ENCODE assay signal across 2 cellular contexts in the genomic region with DNA sequence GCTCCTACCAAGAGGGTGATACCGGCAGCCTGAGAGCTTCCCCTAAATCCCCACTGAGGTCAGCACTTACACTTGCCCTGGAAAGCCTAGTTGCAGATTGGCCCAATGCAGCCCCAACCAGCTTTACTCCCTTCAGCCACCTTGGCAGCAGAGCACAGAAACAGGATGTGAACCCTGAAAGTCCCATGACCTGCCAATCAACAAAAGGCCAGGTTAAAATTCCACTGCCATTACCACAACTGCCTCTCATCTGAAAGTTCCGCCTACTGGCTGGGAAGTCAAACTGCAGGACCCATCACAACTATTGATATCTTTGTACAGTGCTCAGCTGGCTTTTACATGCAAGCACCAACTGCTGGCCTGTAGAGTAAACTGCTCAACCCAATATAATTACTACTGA.
TF ChIP-seq lines count a peak whose summit lies in the region.

No MANE protein-coding gene starts in this region.

TF ChIP-seq in HCT116, 20 proteins besides CTCF, POLR2A, EP300 and RAD21 (continued from another document):
- no peak for TF ChIP-seq JUND (IDR thresholded peaks at IDR 0.05)
- no peak for TF ChIP-seq SRF (IDR thresholded peaks at IDR 0.05; ENCODE audit: low read depth)
- no peak for TF ChIP-seq EZH2 (IDR thresholded peaks at IDR 0.05)
- TF ChIP-seq FOSL1 (IDR thresholded peaks at IDR 0.05; ENCODE audit: low read depth) = no peak
- TF ChIP-seq CEBPB (IDR thresholded peaks at IDR 0.05; ENCODE audit: low read depth) = no peak
- no peak for TF ChIP-seq TCF7L2 (IDR thresholded peaks at IDR 0.05; ENCODE audit: borderline replicate concordance, extremely low read depth, insufficient read depth, insufficient read length)
- no peak for TF ChIP-seq ZNF274 (IDR thresholded peaks at IDR 0.05; ENCODE audit: low read depth, low read length)
- TF ChIP-seq YY1 (IDR thresholded peaks at IDR 0.05; ENCODE audit: extremely low read depth, insufficient replicate concordance, low read depth, low read length) = no peak

TF ChIP-seq in HepG2, 621 proteins besides CTCF, POLR2A, EP300 and RAD21 (continued from another document):
- TF ChIP-seq, protein P1, sequence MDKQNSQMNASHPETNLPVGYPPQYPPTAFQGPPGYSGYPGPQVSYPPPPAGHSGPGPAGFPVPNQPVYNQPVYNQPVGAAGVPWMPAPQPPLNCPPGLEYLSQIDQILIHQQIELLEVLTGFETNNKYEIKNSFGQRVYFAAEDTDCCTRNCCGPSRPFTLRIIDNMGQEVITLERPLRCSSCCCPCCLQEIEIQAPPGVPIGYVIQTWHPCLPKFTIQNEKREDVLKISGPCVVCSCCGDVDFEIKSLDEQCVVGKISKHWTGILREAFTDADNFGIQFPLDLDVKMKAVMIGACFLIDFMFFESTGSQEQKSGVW (CRISPR knock-in tag; IDR thresholded peaks at IDR 0.05; ENCODE audit: borderline replicate concordance) = no peak
- TF ChIP-seq ZNF761 (CRISPR knock-in tag; conservative IDR thresholded peaks at IDR 0.05) = no peak
- TF ChIP-seq ZNF441 (CRISPR knock-in tag; IDR thresholded peaks at IDR 0.05; ENCODE audit: borderline replicate concordance) = no peak
- no peak for TF ChIP-seq ZNF792 (CRISPR knock-in tag; IDR thresholded peaks at IDR 0.05)
- TF ChIP-seq, protein P2, sequence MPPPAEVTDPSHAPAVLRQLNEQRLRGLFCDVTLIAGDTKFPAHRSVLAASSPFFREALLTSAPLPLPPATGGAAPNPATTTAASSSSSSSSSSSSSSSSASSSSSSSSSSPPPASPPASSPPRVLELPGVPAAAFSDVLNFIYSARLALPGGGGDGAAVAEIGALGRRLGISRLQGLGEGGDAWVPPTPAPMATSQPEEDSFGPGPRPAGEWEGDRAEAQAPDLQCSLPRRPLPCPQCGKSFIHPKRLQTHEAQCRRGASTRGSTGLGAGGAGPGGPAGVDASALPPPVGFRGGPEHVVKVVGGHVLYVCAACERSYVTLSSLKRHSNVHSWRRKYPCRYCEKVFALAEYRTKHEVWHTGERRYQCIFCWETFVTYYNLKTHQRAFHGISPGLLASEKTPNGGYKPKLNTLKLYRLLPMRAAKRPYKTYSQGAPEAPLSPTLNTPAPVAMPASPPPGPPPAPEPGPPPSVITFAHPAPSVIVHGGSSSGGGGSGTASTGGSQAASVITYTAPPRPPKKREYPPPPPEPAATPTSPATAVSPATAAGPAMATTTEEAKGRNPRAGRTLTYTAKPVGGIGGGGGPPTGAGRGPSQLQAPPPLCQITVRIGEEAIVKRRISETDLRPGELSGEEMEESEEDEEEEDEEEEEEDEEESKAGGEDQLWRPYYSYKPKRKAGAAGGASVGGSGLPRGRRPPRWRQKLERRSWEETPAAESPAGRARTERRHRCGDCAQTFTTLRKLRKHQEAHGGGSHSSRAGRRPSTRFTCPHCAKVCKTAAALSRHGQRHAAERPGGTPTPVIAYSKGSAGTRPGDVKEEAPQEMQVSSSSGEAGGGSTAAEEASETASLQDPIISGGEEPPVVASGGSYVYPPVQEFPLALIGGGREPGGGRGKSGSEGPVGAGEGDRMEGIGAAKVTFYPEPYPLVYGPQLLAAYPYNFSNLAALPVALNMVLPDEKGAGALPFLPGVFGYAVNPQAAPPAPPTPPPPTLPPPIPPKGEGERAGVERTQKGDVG (CRISPR knock-in tag; IDR thresholded peaks at IDR 0.05; ENCODE audit: borderline replicate concordance) = no peak
- no peak for TF ChIP-seq ZNF317 (CRISPR knock-in tag; IDR thresholded peaks at IDR 0.05)
- TF ChIP-seq, protein P3, sequence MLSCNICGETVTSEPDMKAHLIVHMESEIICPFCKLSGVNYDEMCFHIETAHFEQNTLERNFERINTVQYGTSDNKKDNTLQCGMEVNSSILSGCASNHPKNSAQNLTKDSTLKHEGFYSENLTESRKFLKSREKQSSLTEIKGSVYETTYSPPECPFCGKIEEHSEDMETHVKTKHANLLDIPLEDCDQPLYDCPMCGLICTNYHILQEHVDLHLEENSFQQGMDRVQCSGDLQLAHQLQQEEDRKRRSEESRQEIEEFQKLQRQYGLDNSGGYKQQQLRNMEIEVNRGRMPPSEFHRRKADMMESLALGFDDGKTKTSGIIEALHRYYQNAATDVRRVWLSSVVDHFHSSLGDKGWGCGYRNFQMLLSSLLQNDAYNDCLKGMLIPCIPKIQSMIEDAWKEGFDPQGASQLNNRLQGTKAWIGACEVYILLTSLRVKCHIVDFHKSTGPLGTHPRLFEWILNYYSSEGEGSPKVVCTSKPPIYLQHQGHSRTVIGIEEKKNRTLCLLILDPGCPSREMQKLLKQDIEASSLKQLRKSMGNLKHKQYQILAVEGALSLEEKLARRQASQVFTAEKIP (CRISPR knock-in tag; IDR thresholded peaks at IDR 0.05; ENCODE audit: borderline replicate concordance) = no peak
- no peak for TF ChIP-seq SMARCE1 (IDR thresholded peaks at IDR 0.05; ENCODE audit: borderline replicate concordance)
- no peak for TF ChIP-seq PCBP1 (IDR thresholded peaks at IDR 0.05; ENCODE audit: borderline replicate concordance, low read depth, low read length)
- TF ChIP-seq, protein P4, sequence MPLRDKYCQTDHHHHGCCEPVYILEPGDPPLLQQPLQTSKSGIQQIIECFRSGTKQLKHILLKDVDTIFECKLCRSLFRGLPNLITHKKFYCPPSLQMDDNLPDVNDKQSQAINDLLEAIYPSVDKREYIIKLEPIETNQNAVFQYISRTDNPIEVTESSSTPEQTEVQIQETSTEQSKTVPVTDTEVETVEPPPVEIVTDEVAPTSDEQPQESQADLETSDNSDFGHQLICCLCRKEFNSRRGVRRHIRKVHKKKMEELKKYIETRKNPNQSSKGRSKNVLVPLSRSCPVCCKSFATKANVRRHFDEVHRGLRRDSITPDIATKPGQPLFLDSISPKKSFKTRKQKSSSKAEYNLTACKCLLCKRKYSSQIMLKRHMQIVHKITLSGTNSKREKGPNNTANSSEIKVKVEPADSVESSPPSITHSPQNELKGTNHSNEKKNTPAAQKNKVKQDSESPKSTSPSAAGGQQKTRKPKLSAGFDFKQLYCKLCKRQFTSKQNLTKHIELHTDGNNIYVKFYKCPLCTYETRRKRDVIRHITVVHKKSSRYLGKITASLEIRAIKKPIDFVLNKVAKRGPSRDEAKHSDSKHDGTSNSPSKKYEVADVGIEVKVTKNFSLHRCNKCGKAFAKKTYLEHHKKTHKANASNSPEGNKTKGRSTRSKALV (CRISPR knock-in tag; IDR thresholded peaks at IDR 0.05) = no peak
- TF ChIP-seq TMF1 (CRISPR knock-in tag; IDR thresholded peaks at IDR 0.05; ENCODE audit: low read depth) = no peak
- TF ChIP-seq, protein P5, sequence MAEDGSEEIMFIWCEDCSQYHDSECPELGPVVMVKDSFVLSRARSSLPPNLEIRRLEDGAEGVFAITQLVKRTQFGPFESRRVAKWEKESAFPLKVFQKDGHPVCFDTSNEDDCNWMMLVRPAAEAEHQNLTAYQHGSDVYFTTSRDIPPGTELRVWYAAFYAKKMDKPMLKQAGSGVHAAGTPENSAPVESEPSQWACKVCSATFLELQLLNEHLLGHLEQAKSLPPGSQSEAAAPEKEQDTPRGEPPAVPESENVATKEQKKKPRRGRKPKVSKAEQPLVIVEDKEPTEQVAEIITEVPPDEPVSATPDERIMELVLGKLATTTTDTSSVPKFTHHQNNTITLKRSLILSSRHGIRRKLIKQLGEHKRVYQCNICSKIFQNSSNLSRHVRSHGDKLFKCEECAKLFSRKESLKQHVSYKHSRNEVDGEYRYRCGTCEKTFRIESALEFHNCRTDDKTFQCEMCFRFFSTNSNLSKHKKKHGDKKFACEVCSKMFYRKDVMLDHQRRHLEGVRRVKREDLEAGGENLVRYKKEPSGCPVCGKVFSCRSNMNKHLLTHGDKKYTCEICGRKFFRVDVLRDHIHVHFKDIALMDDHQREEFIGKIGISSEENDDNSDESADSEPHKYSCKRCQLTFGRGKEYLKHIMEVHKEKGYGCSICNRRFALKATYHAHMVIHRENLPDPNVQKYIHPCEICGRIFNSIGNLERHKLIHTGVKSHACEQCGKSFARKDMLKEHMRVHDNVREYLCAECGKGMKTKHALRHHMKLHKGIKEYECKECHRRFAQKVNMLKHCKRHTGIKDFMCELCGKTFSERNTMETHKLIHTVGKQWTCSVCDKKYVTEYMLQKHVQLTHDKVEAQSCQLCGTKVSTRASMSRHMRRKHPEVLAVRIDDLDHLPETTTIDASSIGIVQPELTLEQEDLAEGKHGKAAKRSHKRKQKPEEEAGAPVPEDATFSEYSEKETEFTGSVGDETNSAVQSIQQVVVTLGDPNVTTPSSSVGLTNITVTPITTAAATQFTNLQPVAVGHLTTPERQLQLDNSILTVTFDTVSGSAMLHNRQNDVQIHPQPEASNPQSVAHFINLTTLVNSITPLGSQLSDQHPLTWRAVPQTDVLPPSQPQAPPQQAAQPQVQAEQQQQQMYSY (CRISPR knock-in tag; IDR thresholded peaks at IDR 0.05) = no peak
